Comparison of ENCODE assay signal across 8 cellular contexts in genomic region chr6:34235605-34236422, GRCh38. TPM values are rescaled to one million over a fixed set of nuclear protein-coding genes. Genes with fewer than 3 reads are reported as not detected.
DNase-seq lines count a peak whose midpoint lies in the region; ATAC-seq and TF ChIP-seq lines count a peak whose summit lies in the region.

No MANE protein-coding gene starts in this region.

- H3K4me1 ChIP-seq in iPS-15b (ENCODE audit: control insufficient read depth, insufficient read depth, low read length), result peaks cover 15% of the 10 kb centered on the region

- H3K9ac ChIP-seq in iPS-15b (ENCODE audit: low read depth, low read length), result peak overlapping the region; percentile 96

- peak; percentile 3 for ATAC-seq in HG02678 (IDR thresholded peaks at IDR 0.05; ENCODE audit: unreplicated experiment)
- no peak for ATAC-seq in HG03565 (IDR thresholded peaks at IDR 0.05; ENCODE audit: unreplicated experiment)

- no peak for TF ChIP-seq CTCF in astrocyte of the cerebellum (IDR thresholded peaks at IDR 0.05; ENCODE audit: low read depth, low read length, missing control alignments)

- H3K4me3 ChIP-seq in astrocyte of the cerebellum (ENCODE audit: low read depth, low read length) (peak overlapping the region; percentile 56), iPS-15b (ENCODE audit: low read depth, low read length) (peak overlapping the region; percentile 87)

- H3K27me3 ChIP-seq in iPS-15b (ENCODE audit: control insufficient read depth, insufficient read depth, low read length), result no peaks in the 10 kb centered on the region

- no peaks in the 10 kb centered on the region for H3K9me3 ChIP-seq in iPS-15b (ENCODE audit: control insufficient read depth, insufficient read depth, low read length)

- H3K36me3 ChIP-seq in iPS-15b (ENCODE audit: control insufficient read depth, insufficient read depth, low read length), result peaks cover 11% of the 10 kb centered on the region

- in situ Hi-C loops in G401 (cut with HindIII; ENCODE audit: low sequenced_read_pairs), result no loop called here
- in situ Hi-C loops in astrocyte of the cerebellum (cut with HindIII; ENCODE audit: low sequenced_read_pairs), result no loop called here

- DNase-seq in G401 (ENCODE audit: low spot score), result peak; percentile 45
- peak; percentile 44 to 66 (median 62) for DNase-seq in T-helper 1 cell
- DNase-seq in astrocyte of the cerebellum (ENCODE audit: low read depth), result no peak
- DNase-seq in stimulated activated CD4-positive, alpha-beta T cell treated with anti-CD3 and anti-CD28 coated beads, Interleukin-12 subunit alpha, Interleukin-12 subunit beta, amount 100 ng/mL, for 4 hours, result peak; percentile 66
- DNase-seq in NK-92 (lab: John Stamatoyannopoulos, UW; ENCODE audit: unreplicated experiment), result no peak

RNA-seq across cellular contexts. Expression of gene HMGA1, which starts 0.9 kb away (rescaled TPM):
- total RNA-seq in G401 (2014; rRNA removed; shearing (Covaris generic)), result 321 and 360 TPM in 2 replicates

RNA-seq across cellular contexts. Expression of gene SMIM29, which starts 13.0 kb away (rescaled TPM):
- 15.0 and 17.2 TPM in 2 replicates for total RNA-seq in G401 (2014; rRNA removed; shearing (Covaris generic))

Comparison
In these comparisons a context has a peak if more than half of its experiments do, and no peak if none do; other contexts are left out.
1. DNase-seq: peak in G401 (single experiment), T-helper 1 cell (5 of 5) and stimulated activated CD4-positive, alpha-beta T cell treated with anti-CD3 and anti-CD28 coated beads, Interleukin-12 subunit alpha, Interleukin-12 subunit beta, amount 100 ng/mL, for 4 hours (single experiment); none in astrocyte of the cerebellum (single experiment) and NK-92 (single experiment).